ENCODE assay signal across 35 cellular contexts in genomic region chr5:2869471-2869870, GRCh38.
"Had no signal": no experiment of that assay in that cellular context is flagged by ENCODE, and none has a peak within 500 bp of the region (broad histone marks: within the 10 kb centered on the region; RNA-seq: fewer than 3 reads in every experiment).

No MANE protein-coding gene starts in this region.

- H3K4me1 ChIP-seq: adrenal gland, body of pancreas, breast epithelium had no signal

- FAIRE-seq: astrocyte, TTC549 had no signal

- H3K27ac ChIP-seq: adrenal gland, body of pancreas, brain microvascular endothelial cell, breast epithelium, VCaP had no signal

- H3K4me3 ChIP-seq: adrenal gland, body of pancreas, breast epithelium had no signal

- DNase-seq: activated B cell treated with CpG ODN at 0.5 μM for 24 hours; activated CD4-positive, alpha-beta memory T cell treated with anti-CD3 and anti-CD28 coated beads for 36 hours; activated CD4-positive, alpha-beta T cell treated with anti-CD3 and anti-CD28 coated beads for 4 hours; activated CD4-positive, alpha-beta T cell treated with anti-CD3 and anti-CD28 coated beads, Interleukin-2, amount 10 ng/mL, durations not matched to agents 24 days and 14 days; activated CD4-positive, alpha-beta T cell treated with anti-CD3 and anti-CD28 coated beads, Interleukin-2, amount 50 U/mL, for 1 hour; activated CD4-positive, alpha-beta T cell treated with anti-CD3 and anti-CD28 coated beads, Interleukin-2, amount 50 U/mL, for 4 hours; activated CD4-positive, CD25-positive, alpha-beta regulatory T cell treated with anti-CD3 and anti-CD28 coated beads, Interleukin-2, amount 50 U/mL, for 72 hours; activated CD8-positive, alpha-beta memory T cell treated with anti-CD3 and anti-CD28 coated beads, Interleukin-2, amount 50 U/mL, for 4 hours; activated CD8-positive, alpha-beta T cell treated with anti-CD3 and anti-CD28 coated beads for 36 hours; activated effector memory CD4-positive, alpha-beta T cell treated with anti-CD3 and anti-CD28 coated beads, Interleukin-2, amount 50 U/mL, for 16 hours; activated gamma-delta T cell treated with Interleukin-2 at 50 U/mL for 16 hours; activated naive CD4-positive, alpha-beta T cell; activated naive CD4-positive, alpha-beta T cell treated with anti-CD3 and anti-CD28 coated beads for 36 hours; activated naive CD4-positive, alpha-beta T cell treated with anti-CD3 and anti-CD28 coated beads, Interleukin-2, amount 50 U/mL, for 16 hours; activated naive CD8-positive, alpha-beta T cell treated with anti-CD3 and anti-CD28 coated beads for 36 hours; activated T-cell treated with anti-CD3 and anti-CD28 coated beads for 4 hours; activated T-cell treated with anti-CD3 and anti-CD28 coated beads, Interleukin-2, amount 50 U/mL, for 1 hour; activated T-cell treated with anti-CD3 and anti-CD28 coated beads, Interleukin-2, amount 50 U/mL, for 4 hours; activated T-cell treated with anti-CD3 and anti-CD28 coated beads, Interleukin-2, amount 50 U/mL, for 72 hours; adrenal gland; amniotic stem cell; aorta; body of pancreas; brain microvascular endothelial cell; central memory CD4-positive, alpha-beta T cell; SW 1271; T-helper 1 cell; T-helper 2 cell; T-helper 9 cell had no signal

- H3K27me3 ChIP-seq: adrenal gland, body of pancreas, brain microvascular endothelial cell had no signal

- H3K36me3 ChIP-seq: adrenal gland, brain microvascular endothelial cell, breast epithelium had no signal

- ATAC-seq: activated CD8-positive, alpha-beta T cell treated with anti-CD3 and anti-CD28 coated beads for 36 hours; activated naive CD4-positive, alpha-beta T cell treated with anti-CD3 and anti-CD28 coated beads, Interleukin-2, amount 50 U/mL, for 72 hours; activated T-cell treated with anti-CD3 and anti-CD28 coated beads, Interleukin-2, amount 50 U/mL, for 4 hours; activated T-cell treated with anti-CD3 and anti-CD28 coated beads, Interleukin-2, amount 50 U/mL, for 72 hours; activated T-helper 17 cell treated with anti-CD3 and anti-CD28 coated beads, Interleukin-2, amount 50 U/mL, for 72 hours; body of pancreas had no signal

- H3K9me3 ChIP-seq: adrenal gland, body of pancreas, breast epithelium had no signal
